Comparison of ENCODE assay signal across 8 cellular contexts in the genomic region with DNA sequence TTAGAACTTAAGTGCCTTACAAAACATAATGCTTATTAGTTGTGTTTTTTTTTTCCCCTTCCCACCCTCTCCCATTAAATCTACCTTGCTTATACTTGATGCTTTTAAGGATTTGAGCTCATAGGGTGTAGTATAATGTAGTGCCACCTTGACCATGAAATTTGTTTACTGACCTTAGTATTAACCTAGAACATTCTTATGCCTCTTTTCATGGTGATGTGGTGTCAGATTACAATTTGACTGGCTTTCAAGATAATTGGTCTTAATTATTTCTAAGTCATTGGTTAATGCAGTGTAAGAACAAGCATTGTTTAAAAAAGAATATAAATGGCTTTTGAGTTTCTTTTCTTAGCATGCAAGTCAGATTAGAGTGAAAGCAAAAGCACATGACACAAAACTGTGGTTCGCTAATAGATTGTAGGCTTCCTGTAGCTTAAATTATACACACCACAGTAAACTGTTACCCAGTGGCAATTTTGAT.
DNase-seq lines count a peak whose midpoint lies in the region; ATAC-seq and TF ChIP-seq lines count a peak whose summit lies in the region.

No MANE protein-coding gene starts in this region.

- no peak for TF ChIP-seq CTCF in thoracic aorta (IDR thresholded peaks at IDR 0.05)

- DNase-seq in DMS153 (lab: John Stamatoyannopoulos, UW) (peak; percentile 11), DMS153 treated with DMSO at 0.1 percent for 48 hours (lab: John Stamatoyannopoulos, UW; ENCODE audit: unreplicated experiment) (no peak), HEK293T (ENCODE audit: extremely low spot score) (no peak), NAMALWA (ENCODE audit: low spot score) (peak; percentile 71), thoracic aorta (ENCODE audit: low spot score) (no peak), GOT3 (lab: John Stamatoyannopoulos, UW) (no peak)
- DNase-seq in effector memory CD4-positive, alpha-beta T cell: no peak
- no peak for DNase-seq in stimulated activated CD8-positive, alpha-beta memory T cell treated with anti-CD3 and anti-CD28 coated beads, Interleukin-4, amount 100 ng/mL, for 48 hours

- H3K36me3 ChIP-seq in effector memory CD4-positive, alpha-beta T cell (ENCODE audit: control insufficient read depth, insufficient read depth, low read length): no peaks in the 10 kb centered on the region
- H3K36me3 ChIP-seq in thoracic aorta: no peaks in the 10 kb centered on the region

- H3K4me3 ChIP-seq in effector memory CD4-positive, alpha-beta T cell (ENCODE audit: insufficient read depth, low read depth, low read length, poor library complexity, severe bottlenecking): peak overlapping the region; percentile 20
- H3K4me3 ChIP-seq in thoracic aorta: peak overlapping the region; percentile 57

- POLR2A ChIA-PET in HEK293T (lab: Yijun Ruan, JAX): interaction anchor here (2.0 kb wide), 1 partner anchor 12 kb away, joined by 9 read pairs; no protein-coding TSS in a partner anchor

- CTCF ChIA-PET in HEK293T (lab: Yijun Ruan, JAX): interaction anchor here (0.6 to 2.0 kb wide), 2 partner anchors 20 to 185 kb away, joined by 3 to 5 read pairs; no protein-coding TSS in a partner anchor

- peaks cover 59% of the 10 kb centered on the region for H3K4me1 ChIP-seq in effector memory CD4-positive, alpha-beta T cell (ENCODE audit: control insufficient read depth, insufficient read depth, low read length, poor library complexity, severe bottlenecking)
- H3K4me1 ChIP-seq in thoracic aorta (ENCODE audit: control insufficient read depth in 1 of 2, low read depth in 2 of 2): peaks cover 28 to 55% of the 10 kb centered on the region in 2 donors

- H3K27ac ChIP-seq in effector memory CD4-positive, alpha-beta T cell (ENCODE audit: insufficient read depth, low read length, poor library complexity, severe bottlenecking): peak overlapping the region; percentile 64
- peak overlapping the region in 1 of 2 donors; percentile 43 for H3K27ac ChIP-seq in thoracic aorta

- ATAC-seq in thoracic aorta (ENCODE audit: insufficient number of reproducible peaks, low FRiP score, low read depth): no peak

- H3K9me3 ChIP-seq in effector memory CD4-positive, alpha-beta T cell (ENCODE audit: control insufficient read depth, low read length): no peaks in the 10 kb centered on the region
- no peaks in the 10 kb centered on the region for H3K9me3 ChIP-seq in thoracic aorta

- H3K27me3 ChIP-seq in effector memory CD4-positive, alpha-beta T cell (replicated peaks; ENCODE audit: control insufficient read depth, insufficient read depth, low read length, poor library complexity, severe bottlenecking): no peaks in the 10 kb centered on the region
- no peaks in the 10 kb centered on the region for H3K27me3 ChIP-seq in thoracic aorta (replicated peaks; ENCODE audit: insufficient read depth)

TF ChIP-seq in HEK293T, 16 proteins besides CTCF, POLR2A, EP300 and RAD21:
- TF ChIP-seq CTBP1 (IDR thresholded peaks at IDR 0.05; ENCODE audit: borderline replicate concordance) (peak; percentile 79), SUZ12 (IDR thresholded peaks at IDR 0.05) (no peak), FOXA1 (IDR thresholded peaks at IDR 0.05) (no peak), ZNF384 (IDR thresholded peaks at IDR 0.05) (peak; percentile 77), PKNOX1 (IDR thresholded peaks at IDR 0.05) (peak; percentile 49), TARDBP (IDR thresholded peaks at IDR 0.05) (no peak), ARNT (IDR thresholded peaks at IDR 0.05) (no peak)

Comparison
In these comparisons a context has a peak if more than half of its experiments do, and no peak if none do; other contexts are left out.
1. DNase-seq: peak in DMS153 (single experiment) and NAMALWA (single experiment); none in DMS153 treated with DMSO at 0.1 percent for 48 hours (single experiment), HEK293T (single experiment), effector memory CD4-positive, alpha-beta T cell (0 of 3), thoracic aorta (single experiment), stimulated activated CD8-positive, alpha-beta memory T cell treated with anti-CD3 and anti-CD28 coated beads, Interleukin-4, amount 100 ng/mL, for 48 hours (single experiment) and GOT3 (single experiment).